ENCODE assay signal across 22 cellular contexts in the genomic region with DNA sequence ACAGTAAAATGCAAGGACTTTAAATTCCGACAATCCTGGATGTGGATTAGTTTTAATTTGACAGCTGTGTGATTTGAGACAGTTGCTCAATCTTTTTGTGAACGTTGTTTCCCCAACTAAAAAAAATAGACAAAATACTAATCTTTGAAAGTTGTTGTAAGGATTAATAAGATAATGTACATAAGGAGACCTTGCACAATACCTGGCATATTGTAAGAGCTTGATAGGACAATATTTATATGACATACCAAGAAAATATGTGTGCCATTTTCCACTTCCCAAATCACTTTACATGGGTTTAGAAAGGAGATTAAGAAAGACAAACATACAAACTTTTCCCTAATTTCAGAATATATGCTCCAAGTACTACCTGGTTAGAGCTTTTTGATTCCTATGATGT.
"Had no signal": no experiment of that assay in that cellular context is flagged by ENCODE, and none has a peak within 500 bp of the region (broad histone marks: within the 10 kb centered on the region; RNA-seq: fewer than 3 reads in every experiment).

No MANE protein-coding gene starts in this region.

- DNase-seq: activated CD4-positive, alpha-beta T cell treated with anti-CD3 and anti-CD28 coated beads, Interleukin-2, amount 10 ng/mL, durations not matched to agents 24 days and 14 days; activated CD4-positive, CD25-positive, alpha-beta regulatory T cell; activated CD8-positive, alpha-beta T cell treated with anti-CD3 and anti-CD28 coated beads, Interleukin-2, amount 10 ng/mL, durations not matched to agents 7 days and 5 days; activated naive CD4-positive, alpha-beta T cell treated with anti-CD3 and anti-CD28 coated beads for 36 hours; activated T-cell treated with anti-CD3 and anti-CD28 coated beads, Interleukin-2, amount 50 U/mL, for 24 hours; effector CD8-positive, alpha-beta T cell; foreskin melanocyte; hypothalamus; midbrain; occipital lobe; right cardiac atrium; stimulated activated CD4-positive, alpha-beta T cell treated with anti-CD3 and anti-CD28 coated beads, Interleukin-15, amount 100 ng/mL, for 24 hours; stimulated activated CD4-positive, alpha-beta T cell treated with anti-CD3 and anti-CD28 coated beads, Interleukin-2, amount 100 ng/mL, for 48 hours; T-cell; testis had no signal

- H3K36me3 ChIP-seq: cardiac muscle cell, upper lobe of left lung had no signal

- H3K27me3 ChIP-seq: cardiac muscle cell, testis, upper lobe of left lung had no signal

- ATAC-seq: activated CD8-positive, alpha-beta T cell treated with anti-CD3 and anti-CD28 coated beads, Interleukin-2, amount 10 ng/mL, durations not matched to agents 7 days and 5 days; T-cell had no signal

- H3K4me1 ChIP-seq: testis had no signal

- H3K27ac ChIP-seq: cardiac muscle cell, testis had no signal

- H3K9me3 ChIP-seq: testis, upper lobe of left lung had no signal

- H3K4me3 ChIP-seq: cardiac muscle cell, lung, testis, upper lobe of left lung had no signal

- FAIRE-seq: astrocyte, endothelial cell of umbilical vein, keratinocyte, small intestine had no signal
